Comparison of ENCODE assay signal across 16 cellular contexts in genomic region chr16:69100046-69100765, GRCh38. TPM values are rescaled to one million over a fixed set of nuclear protein-coding genes. Genes with fewer than 3 reads are reported as not detected.
DNase-seq lines count a peak whose midpoint lies in the region; ATAC-seq, FAIRE-seq and TF ChIP-seq lines count a peak whose summit lies in the region.
"Had no signal": no experiment of that assay in that cellular context is flagged by ENCODE, and none has a peak within 500 bp of the region (broad histone marks: within the 10 kb centered on the region; RNA-seq: fewer than 3 reads in every experiment).

No MANE protein-coding gene starts in this region.

- no peaks in the 10 kb centered on the region for H3K9me1 ChIP-seq in keratinocyte (ENCODE audit: control insufficient read depth, extremely low read depth, insufficient read depth, low read length)

- intact Hi-C loops in left ventricle myocardium inferior (cut with micrococcal nuclease): no loop called here

- H3K9me3 ChIP-seq in AG04450 (ENCODE audit: control insufficient read depth, insufficient read depth, low read length) (no peaks in the 10 kb centered on the region), HEK293 (ENCODE audit: control insufficient read depth, insufficient read depth, low read depth, low read length) (no peaks in the 10 kb centered on the region), keratinocyte (ENCODE audit: control insufficient read depth, low read depth, low read length) (no peaks in the 10 kb centered on the region), left ventricle myocardium inferior (replicated peaks) (no peaks in the 10 kb centered on the region)
- H3K9me3 ChIP-seq: MG63, sigmoid colon had no signal

- H3K4me3 ChIP-seq in AG04450 (ENCODE audit: low read depth, low read length) (no peak overlapping the region), HEK293 (ENCODE audit: low read depth, low read length) (no peak overlapping the region), keratinocyte (ENCODE audit: control insufficient read depth in 2 of 3, extremely low read depth in 1 of 3, insufficient read depth in 2 of 3, low read depth in 1 of 3, low read length in 3 of 3) (no peak overlapping the region), left ventricle myocardium inferior (no peak overlapping the region)
- H3K4me3 ChIP-seq: MG63, sigmoid colon had no signal

- no peak for DNase-seq in AG04450 (ENCODE audit: low read depth, low spot score)
- DNase-seq in NCI-H524 treated with DMSO at 0.1 percent for 48 hours (lab: John Stamatoyannopoulos, UW): peak; percentile 45
- no peak for DNase-seq in keratinocyte (ENCODE audit: low read depth, low spot score)
- no peak for DNase-seq in left ventricle myocardium inferior
- DNase-seq in KG1 (lab: John Stamatoyannopoulos, UW): no peak
- DNase-seq: activated T-cell treated with anti-CD3 and anti-CD28 coated beads, Interleukin-2, amount 50 U/mL, for 1 hour; dermis blood vessel endothelial cell; GF-D8; HCEC 1CT; MG63; sigmoid colon; stimulated activated naive CD8-positive, alpha-beta T cell treated with anti-CD3 and anti-CD28 coated beads, Interleukin-15, amount 100 ng/mL, for 72 hours had no signal

- CTCF ChIA-PET in AG04450 (lab: Charles Lee) (interaction anchor here (0.6 to 1.3 kb wide), 2 partner anchors 12 to 135 kb away, joined by 4 to 5 read pairs; no protein-coding TSS in a partner anchor), HEK293 (lab: Yijun Ruan, JAX) (interaction anchor here (0.5 to 2.9 kb wide), 4 partner anchors 10 to 50 kb away, joined by 3 to 10 read pairs (median 4); no protein-coding TSS in a partner anchor)

- no peaks in the 10 kb centered on the region for H3K4me1 ChIP-seq in HEK293 (ENCODE audit: control insufficient read depth, insufficient read depth, low read length)
- H3K4me1 ChIP-seq in keratinocyte (ENCODE audit: control insufficient read depth, extremely low read depth, insufficient read depth, low read length): peaks cover 35% of the 10 kb centered on the region
- H3K4me1 ChIP-seq in left ventricle myocardium inferior: peaks cover 12% of the 10 kb centered on the region

- no peaks in the 10 kb centered on the region for H3K79me2 ChIP-seq in keratinocyte (ENCODE audit: control insufficient read depth, insufficient read depth, low read length)

- dilution Hi-C loops in keratinocyte (cut with MboI; ENCODE audit: extremely low pct_ligation_motif_present, low sequenced_read_pairs): no loop called here

- ATAC-seq in GM18909 (IDR thresholded peaks at IDR 0.05; ENCODE audit: poor library complexity, unreplicated experiment) (no peak), GM21723 (IDR thresholded peaks at IDR 0.05; ENCODE audit: unreplicated experiment) (no peak)
- ATAC-seq: activated CD4-positive, CD25-positive, alpha-beta regulatory T cell treated with anti-CD3 and anti-CD28 coated beads, Interleukin-2, amount 50 U/mL, for 24 hours; stimulated activated naive CD8-positive, alpha-beta T cell treated with anti-CD3 and anti-CD28 coated beads, Interleukin-15, amount 100 ng/mL, for 72 hours had no signal

- no peak for FAIRE-seq in keratinocyte (lab: Jason Lieb, UNC)

- H3K27me3 ChIP-seq in AG04450 (ENCODE audit: control insufficient read depth, insufficient read depth, low read length) (no peaks in the 10 kb centered on the region), keratinocyte (ENCODE audit: control insufficient read depth, extremely low read depth, insufficient read depth, low read length) (no peaks in the 10 kb centered on the region), left ventricle myocardium inferior (ENCODE audit: low read depth) (peaks cover 21% of the 10 kb centered on the region)
- H3K27me3 ChIP-seq: MG63 had no signal

- H3K36me3 ChIP-seq in HEK293 (ENCODE audit: control insufficient read depth in 2 of 2, insufficient read depth in 1 of 2, low read length in 2 of 2): no peaks in the 10 kb centered on the region
- no peaks in the 10 kb centered on the region for H3K36me3 ChIP-seq in keratinocyte (ENCODE audit: control insufficient read depth in 2 of 2, extremely low read depth in 1 of 2, insufficient read depth in 2 of 2, low read length in 2 of 2)
- H3K36me3 ChIP-seq in left ventricle myocardium inferior: no peaks in the 10 kb centered on the region
- H3K36me3 ChIP-seq: MG63, sigmoid colon had no signal

- H2AFZ ChIP-seq in keratinocyte (ENCODE audit: control insufficient read depth, low read length): peak overlapping the region; percentile 54

- H3K9ac ChIP-seq in keratinocyte (ENCODE audit: control insufficient read depth, extremely low read depth, insufficient read depth, low read length): no peak overlapping the region

- H3K4me2 ChIP-seq in keratinocyte (ENCODE audit: control insufficient read depth, extremely low read depth, insufficient read depth, low read depth, low read length): peak overlapping the region; percentile 58

- no peaks in the 10 kb centered on the region for H4K20me1 ChIP-seq in keratinocyte (ENCODE audit: control insufficient read depth, extremely low read depth, insufficient read depth, low read length)

- peak overlapping the region; percentile 11 for H3K27ac ChIP-seq in AG04450 (ENCODE audit: low read depth, low read length)
- no peak overlapping the region for H3K27ac ChIP-seq in HEK293 (ENCODE audit: extremely low read depth, low read depth, low read length)
- H3K27ac ChIP-seq in keratinocyte (ENCODE audit: control insufficient read depth, insufficient read depth, low read length): no peak overlapping the region
- H3K27ac ChIP-seq in left ventricle myocardium inferior (replicated peaks): no peak overlapping the region
- H3K27ac ChIP-seq: sigmoid colon had no signal

- TF ChIP-seq CTCF in AG04450 (IDR thresholded peaks at IDR 0.05; ENCODE audit: low read depth, low read length) (no peak), HEK293 (tag by site-specific recombination; IDR thresholded peaks at IDR 0.05) (no peak), keratinocyte (optimal IDR thresholded peaks at IDR 0.05 in 1 of 3, IDR thresholded peaks at IDR 0.05 in 1 of 3, conservative IDR thresholded peaks at IDR 0.05 in 1 of 3; ENCODE audit: extremely low read depth in 1 of 3, insufficient read depth in 2 of 3, low read length in 3 of 3) (no peak), left ventricle myocardium inferior (IDR thresholded peaks at IDR 0.05; ENCODE audit: borderline replicate concordance) (no peak)

- POLR2A ChIA-PET in AG04450 (lab: Yijun Ruan, JAX): interaction anchor here (1.1 kb wide), 1 partner anchor 33 kb away, joined by 3 read pairs; the partner anchor contains the start of gene UTP4
- POLR2A ChIA-PET in HEK293 (lab: Yijun Ruan, JAX): no interaction called here

TF ChIP-seq in HEK293, 187 proteins besides CTCF, POLR2A, EP300 and RAD21:
- TF ChIP-seq ZBTB6 (tag by site-specific recombination; IDR thresholded peaks at IDR 0.05): peak; percentile 26; the same call in 1 of the 2 replicates
- no peak for TF ChIP-seq ZXDB (tag by site-specific recombination; IDR thresholded peaks at IDR 0.05)
- 0 out of 2 replicates have a peak, but pooled peaks have one; percentile 11 for TF ChIP-seq EGR2 (tag by site-specific recombination; IDR thresholded peaks at IDR 0.05; ENCODE audit: low read depth)

RNA-seq across cellular contexts. Expression of gene HAS3, which starts 5.2 kb away (rescaled TPM):
- polyA plus RNA-seq in AG04450 (2011; rRNA removed) (0.62 and 0.92 TPM in 2 replicates), keratinocyte (132 to 278 TPM (median 143 TPM) in 3 replicates)
- polyA minus RNA-seq in AG04450 (2011; rRNA and poly(A)+ RNA removed): 0.97 and 1.2 TPM in 2 replicates
- polyA plus RNA-seq in keratinocyte (2011; ENCODE audit: low read depth): 39.0 TPM
- 76.7 and 81.1 TPM in 2 replicates for polyA plus RNA-seq in keratinocyte (2011; cell fraction: cytosol; rRNA removed)
- polyA plus RNA-seq in keratinocyte (2011; cell fraction: nucleus; rRNA removed): 341 and 434 TPM in 2 replicates
- polyA plus RNA-seq in keratinocyte (2012; ENCODE audit: low replicate concordance): 69.7 and 135 TPM in 2 replicates
- polyA minus RNA-seq in keratinocyte: 225 to 420 TPM (median 232 TPM) in 3 replicates
- 323 TPM for polyA minus RNA-seq in keratinocyte (2011; cell fraction: cytosol; rRNA and poly(A)+ RNA removed)
- 451 and 616 TPM in 2 replicates for polyA minus RNA-seq in keratinocyte (2011; cell fraction: nucleus; rRNA and poly(A)+ RNA removed)
- total RNA-seq in left ventricle myocardium inferior: 0.27 TPM

RNA-seq across cellular contexts. Expression of gene CHTF8, which starts 32.2 kb away (rescaled TPM):
- 84.8 and 112 TPM in 2 replicates for polyA plus RNA-seq in AG04450 (2011; rRNA removed)
- polyA minus RNA-seq in AG04450 (2011; rRNA and poly(A)+ RNA removed): 126 and 158 TPM in 2 replicates
- polyA plus RNA-seq in keratinocyte: 96.0 to 120 TPM (median 118 TPM) in 3 replicates
- polyA plus RNA-seq in keratinocyte (2011; ENCODE audit: low read depth): 29.3 TPM
- 108 and 111 TPM in 2 replicates for polyA plus RNA-seq in keratinocyte (2011; cell fraction: cytosol; rRNA removed)
- 68.5 and 93.5 TPM in 2 replicates for polyA plus RNA-seq in keratinocyte (2011; cell fraction: nucleus; rRNA removed)
- polyA plus RNA-seq in keratinocyte (2012; ENCODE audit: low replicate concordance): 67.7 and 113 TPM in 2 replicates
- 145 to 246 TPM (median 171 TPM) in 3 replicates for polyA minus RNA-seq in keratinocyte
- polyA minus RNA-seq in keratinocyte (2011; cell fraction: cytosol; rRNA and poly(A)+ RNA removed): 132 TPM
- polyA minus RNA-seq in keratinocyte (2011; cell fraction: nucleus; rRNA and poly(A)+ RNA removed): 50.0 and 62.5 TPM in 2 replicates
- total RNA-seq in left ventricle myocardium inferior: 52.4 TPM

RNA-seq across cellular contexts. Expression of gene UTP4, which starts 32.2 kb away (rescaled TPM):
- polyA plus RNA-seq in AG04450 (2011; rRNA removed) (54.2 and 54.3 TPM in 2 replicates), keratinocyte (87.7 to 107 TPM (median 106 TPM) in 3 replicates)
- polyA minus RNA-seq in AG04450 (2011; rRNA and poly(A)+ RNA removed): 69.9 and 104 TPM in 2 replicates
- 43.0 TPM for polyA plus RNA-seq in keratinocyte (2011; ENCODE audit: low read depth)
- 65.9 and 94.9 TPM in 2 replicates for polyA plus RNA-seq in keratinocyte (2011; cell fraction: cytosol; rRNA removed)
- 66.5 and 72.3 TPM in 2 replicates for polyA plus RNA-seq in keratinocyte (2011; cell fraction: nucleus; rRNA removed)
- polyA plus RNA-seq in keratinocyte (2012; ENCODE audit: low replicate concordance): 34.6 and 63.3 TPM in 2 replicates
- 111 to 126 TPM (median 114 TPM) in 3 replicates for polyA minus RNA-seq in keratinocyte
- 55.1 TPM for polyA minus RNA-seq in keratinocyte (2011; cell fraction: cytosol; rRNA and poly(A)+ RNA removed)
- polyA minus RNA-seq in keratinocyte (2011; cell fraction: nucleus; rRNA and poly(A)+ RNA removed): 30.9 and 46.2 TPM in 2 replicates
- 30.4 TPM for total RNA-seq in left ventricle myocardium inferior

Comparison
In these comparisons a context has a peak if more than half of its experiments do, and no peak if none do; other contexts are left out.
1. RNA of gene HAS3, which starts 5.2 kb away (polyA plus RNA-seq): 39.0 to 434 TPM in keratinocyte; 0.62 to 0.92 TPM in AG04450; every median in the first group is over 10 times any median in the second.